ENCODE assay signal across 1 cellular context in the genomic region with DNA sequence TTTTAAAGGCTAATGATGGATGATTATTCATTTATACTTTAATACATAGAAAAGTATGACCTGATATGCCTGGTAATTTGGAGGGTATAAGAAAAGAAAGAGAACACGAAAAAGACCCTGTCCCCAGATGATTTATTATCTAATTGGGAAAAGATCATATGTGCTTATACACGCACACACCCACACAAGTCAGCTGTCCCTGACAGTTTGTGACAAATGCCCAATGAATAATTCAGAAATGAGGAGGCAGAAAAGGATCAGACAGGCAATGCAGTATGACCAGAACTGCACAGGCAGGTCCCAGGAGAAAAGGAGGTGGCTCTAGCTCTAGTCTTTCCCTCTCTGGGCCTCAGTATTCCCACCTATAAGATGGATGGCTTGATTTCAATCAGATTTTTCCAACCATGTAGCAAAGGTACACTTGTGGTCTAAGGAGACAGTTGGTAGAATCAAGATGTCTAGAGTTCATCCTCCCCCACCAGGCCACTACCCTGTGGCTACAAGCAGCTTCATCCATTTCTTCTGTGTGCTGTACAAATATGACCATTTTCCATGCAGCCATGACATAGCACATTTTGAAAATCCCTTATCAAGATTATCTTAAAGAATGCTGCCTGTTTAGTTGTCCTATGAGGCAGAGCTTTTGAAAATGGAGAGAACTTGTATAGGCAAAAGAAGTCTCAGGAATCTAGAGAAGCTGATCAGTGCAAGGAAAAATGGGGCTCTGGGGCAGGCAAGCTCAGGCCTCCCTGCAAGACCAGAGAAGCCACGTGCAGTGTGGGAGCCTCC.
TF ChIP-seq lines count a peak whose summit lies in the region.

No MANE protein-coding gene starts in this region.

TF ChIP-seq in K562, 482 proteins besides CTCF, POLR2A, EP300 and RAD21 (continued from another document and continues in another):
- TF ChIP-seq, protein P1, sequence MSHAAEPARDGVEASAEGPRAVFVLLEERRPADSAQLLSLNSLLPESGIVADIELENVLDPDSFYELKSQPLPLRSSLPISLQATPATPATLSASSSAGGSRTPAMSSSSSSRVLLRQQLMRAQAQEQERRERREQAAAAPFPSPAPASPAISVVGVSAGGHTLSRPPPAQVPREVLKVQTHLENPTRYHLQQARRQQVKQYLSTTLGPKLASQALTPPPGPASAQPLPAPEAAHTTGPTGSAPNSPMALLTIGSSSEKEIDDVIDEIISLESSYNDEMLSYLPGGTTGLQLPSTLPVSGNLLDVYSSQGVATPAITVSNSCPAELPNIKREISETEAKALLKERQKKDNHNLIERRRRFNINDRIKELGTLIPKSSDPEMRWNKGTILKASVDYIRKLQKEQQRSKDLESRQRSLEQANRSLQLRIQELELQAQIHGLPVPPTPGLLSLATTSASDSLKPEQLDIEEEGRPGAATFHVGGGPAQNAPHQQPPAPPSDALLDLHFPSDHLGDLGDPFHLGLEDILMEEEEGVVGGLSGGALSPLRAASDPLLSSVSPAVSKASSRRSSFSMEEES (CRISPR knock-in tag; IDR thresholded peaks at IDR 0.05): no peak
- TF ChIP-seq, protein P2, sequence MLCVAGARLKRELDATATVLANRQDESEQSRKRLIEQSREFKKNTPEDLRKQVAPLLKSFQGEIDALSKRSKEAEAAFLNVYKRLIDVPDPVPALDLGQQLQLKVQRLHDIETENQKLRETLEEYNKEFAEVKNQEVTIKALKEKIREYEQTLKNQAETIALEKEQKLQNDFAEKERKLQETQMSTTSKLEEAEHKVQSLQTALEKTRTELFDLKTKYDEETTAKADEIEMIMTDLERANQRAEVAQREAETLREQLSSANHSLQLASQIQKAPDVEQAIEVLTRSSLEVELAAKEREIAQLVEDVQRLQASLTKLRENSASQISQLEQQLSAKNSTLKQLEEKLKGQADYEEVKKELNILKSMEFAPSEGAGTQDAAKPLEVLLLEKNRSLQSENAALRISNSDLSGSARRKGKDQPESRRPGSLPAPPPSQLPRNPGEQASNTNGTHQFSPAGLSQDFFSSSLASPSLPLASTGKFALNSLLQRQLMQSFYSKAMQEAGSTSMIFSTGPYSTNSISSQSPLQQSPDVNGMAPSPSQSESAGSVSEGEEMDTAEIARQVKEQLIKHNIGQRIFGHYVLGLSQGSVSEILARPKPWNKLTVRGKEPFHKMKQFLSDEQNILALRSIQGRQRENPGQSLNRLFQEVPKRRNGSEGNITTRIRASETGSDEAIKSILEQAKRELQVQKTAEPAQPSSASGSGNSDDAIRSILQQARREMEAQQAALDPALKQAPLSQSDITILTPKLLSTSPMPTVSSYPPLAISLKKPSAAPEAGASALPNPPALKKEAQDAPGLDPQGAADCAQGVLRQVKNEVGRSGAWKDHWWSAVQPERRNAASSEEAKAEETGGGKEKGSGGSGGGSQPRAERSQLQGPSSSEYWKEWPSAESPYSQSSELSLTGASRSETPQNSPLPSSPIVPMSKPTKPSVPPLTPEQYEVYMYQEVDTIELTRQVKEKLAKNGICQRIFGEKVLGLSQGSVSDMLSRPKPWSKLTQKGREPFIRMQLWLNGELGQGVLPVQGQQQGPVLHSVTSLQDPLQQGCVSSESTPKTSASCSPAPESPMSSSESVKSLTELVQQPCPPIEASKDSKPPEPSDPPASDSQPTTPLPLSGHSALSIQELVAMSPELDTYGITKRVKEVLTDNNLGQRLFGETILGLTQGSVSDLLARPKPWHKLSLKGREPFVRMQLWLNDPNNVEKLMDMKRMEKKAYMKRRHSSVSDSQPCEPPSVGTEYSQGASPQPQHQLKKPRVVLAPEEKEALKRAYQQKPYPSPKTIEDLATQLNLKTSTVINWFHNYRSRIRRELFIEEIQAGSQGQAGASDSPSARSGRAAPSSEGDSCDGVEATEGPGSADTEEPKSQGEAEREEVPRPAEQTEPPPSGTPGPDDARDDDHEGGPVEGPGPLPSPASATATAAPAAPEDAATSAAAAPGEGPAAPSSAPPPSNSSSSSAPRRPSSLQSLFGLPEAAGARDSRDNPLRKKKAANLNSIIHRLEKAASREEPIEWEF (CRISPR knock-in tag; IDR thresholded peaks at IDR 0.05): no peak
- TF ChIP-seq TSHZ1 (CRISPR knock-in tag; IDR thresholded peaks at IDR 0.05) (no peak), SIX5 (IDR thresholded peaks at IDR 0.05; ENCODE audit: borderline replicate concordance in 1 of 2, insufficient read depth in 1 of 2, low read depth in 1 of 2, low read length in 2 of 2) (no peak), MYBL2 (IDR thresholded peaks at IDR 0.05; ENCODE audit: low read depth) (peak; percentile 75), MYBL2 (CRISPR knock-in tag; IDR thresholded peaks at IDR 0.05; ENCODE audit: borderline replicate concordance) (no peak), ZNF699 (CRISPR knock-in tag; IDR thresholded peaks at IDR 0.05; ENCODE audit: insufficient replicate concordance) (no peak), FOXJ2 (tag; IDR thresholded peaks at IDR 0.05) (peak; percentile 78), ETV6 (IDR thresholded peaks at IDR 0.05; ENCODE audit: borderline replicate concordance in 1 of 2, low read depth in 2 of 2, low read length in 1 of 2) (no peak), ETV6 (CRISPR knock-in tag; IDR thresholded peaks at IDR 0.05; ENCODE audit: borderline replicate concordance) (no peak), HNRNPUL1 (IDR thresholded peaks at IDR 0.05; ENCODE audit: low read length) (no peak), ILK (tag; IDR thresholded peaks at IDR 0.05; ENCODE audit: borderline replicate concordance, low read depth) (no peak), SAFB (IDR thresholded peaks at IDR 0.05; ENCODE audit: borderline replicate concordance, low read depth, low read length) (no peak), ATF1 (CRISPR knock-in tag; IDR thresholded peaks at IDR 0.05) (no peak), ATF1 (tag; IDR thresholded peaks at IDR 0.05) (no peak; the same call in 1 of the 2 replicates), KDM1A (IDR thresholded peaks at IDR 0.05) (no peak), ZNF324 (CRISPR knock-in tag; IDR thresholded peaks at IDR 0.05) (no peak), YBX1 (IDR thresholded peaks at IDR 0.05) (no peak), RBM25 (IDR thresholded peaks at IDR 0.05; ENCODE audit: low read depth, low read length, severe bottlenecking) (no peak), ZNF24 (IDR thresholded peaks at IDR 0.05) (peak; percentile 72; the same call in 1 of the 2 replicates), FOSL1 (tag; conservative IDR thresholded peaks at IDR 0.05) (peak; percentile 46), THAP12 (CRISPR knock-in tag; IDR thresholded peaks at IDR 0.05) (no peak), CBX5 (IDR thresholded peaks at IDR 0.05; ENCODE audit: borderline replicate concordance, low read depth) (no peak), RAD51 (IDR thresholded peaks at IDR 0.05; ENCODE audit: borderline replicate concordance, low read depth) (no peak), GTF2F1 (IDR thresholded peaks at IDR 0.05; ENCODE audit: low read depth, low read length) (no peak), ELF2 (CRISPR knock-in tag; IDR thresholded peaks at IDR 0.05) (no peak), JUNB (CRISPR knock-in tag; conservative IDR thresholded peaks at IDR 0.05) (no peak), ZNF174 (CRISPR knock-in tag; IDR thresholded peaks at IDR 0.05) (no peak), MAX (CRISPR knock-in tag; IDR thresholded peaks at IDR 0.05) (0 out of 2 replicates have a peak, but pooled peaks have one; percentile 39), HDAC3 (IDR thresholded peaks at IDR 0.05; ENCODE audit: borderline replicate concordance, partially characterized antibody) (no peak), SMAD3 (CRISPR knock-in tag; conservative IDR thresholded peaks at IDR 0.05) (peak; percentile 72; the same call in 1 of the 2 replicates)
- TF ChIP-seq, protein P3, sequence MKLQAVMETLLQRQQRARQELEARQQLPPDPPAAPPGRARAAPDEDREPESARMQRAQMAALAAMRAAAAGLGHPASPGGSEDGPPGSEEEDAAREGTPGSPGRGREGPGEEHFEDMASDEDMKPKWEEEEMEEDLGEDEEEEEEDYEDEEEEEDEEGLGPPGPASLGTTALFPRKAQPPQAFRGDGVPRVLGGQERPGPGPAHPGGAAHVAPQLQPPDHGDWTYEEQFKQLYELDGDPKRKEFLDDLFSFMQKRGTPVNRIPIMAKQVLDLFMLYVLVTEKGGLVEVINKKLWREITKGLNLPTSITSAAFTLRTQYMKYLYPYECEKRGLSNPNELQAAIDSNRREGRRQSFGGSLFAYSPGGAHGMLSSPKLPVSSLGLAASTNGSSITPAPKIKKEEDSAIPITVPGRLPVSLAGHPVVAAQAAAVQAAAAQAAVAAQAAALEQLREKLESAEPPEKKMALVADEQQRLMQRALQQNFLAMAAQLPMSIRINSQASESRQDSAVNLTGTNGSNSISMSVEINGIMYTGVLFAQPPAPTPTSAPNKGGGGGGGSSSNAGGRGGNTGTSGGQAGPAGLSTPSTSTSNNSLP (IDR thresholded peaks at IDR 0.05; ENCODE audit: borderline replicate concordance, low read depth, low read length): peak; percentile 34; the same call in 1 of the 2 replicates
- TF ChIP-seq, protein P4, sequence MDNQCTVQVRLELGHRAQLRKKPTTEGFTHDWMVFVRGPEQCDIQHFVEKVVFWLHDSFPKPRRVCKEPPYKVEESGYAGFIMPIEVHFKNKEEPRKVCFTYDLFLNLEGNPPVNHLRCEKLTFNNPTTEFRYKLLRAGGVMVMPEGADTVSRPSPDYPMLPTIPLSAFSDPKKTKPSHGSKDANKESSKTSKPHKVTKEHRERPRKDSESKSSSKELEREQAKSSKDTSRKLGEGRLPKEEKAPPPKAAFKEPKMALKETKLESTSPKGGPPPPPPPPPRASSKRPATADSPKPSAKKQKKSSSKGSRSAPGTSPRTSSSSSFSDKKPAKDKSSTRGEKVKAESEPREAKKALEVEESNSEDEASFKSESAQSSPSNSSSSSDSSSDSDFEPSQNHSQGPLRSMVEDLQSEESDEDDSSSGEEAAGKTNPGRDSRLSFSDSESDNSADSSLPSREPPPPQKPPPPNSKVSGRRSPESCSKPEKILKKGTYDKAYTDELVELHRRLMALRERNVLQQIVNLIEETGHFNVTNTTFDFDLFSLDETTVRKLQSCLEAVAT (IDR thresholded peaks at IDR 0.05): no peak
